Comparison of ENCODE assay signal across 12 cellular contexts in the genomic region with DNA sequence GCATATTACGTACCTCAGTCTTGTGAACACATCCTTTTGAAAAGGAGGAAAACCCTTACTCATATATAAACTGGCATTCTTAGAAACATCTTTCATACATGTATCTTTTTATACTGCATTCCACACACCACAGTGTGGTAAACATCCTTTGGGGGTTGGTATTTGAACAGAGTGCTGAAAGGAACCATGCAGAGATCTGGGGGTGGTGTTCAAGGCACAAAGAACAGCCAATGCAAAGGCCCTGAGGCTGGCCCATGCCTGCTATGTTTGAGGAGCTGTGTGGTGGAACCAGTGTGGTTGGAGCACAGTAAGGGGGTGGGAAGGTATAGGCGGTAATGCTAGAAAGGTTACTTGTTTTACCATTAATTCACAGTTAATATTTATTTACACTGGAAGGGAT. TPM values are rescaled to one million over a fixed set of nuclear protein-coding genes. Genes with fewer than 3 reads are reported as not detected.
DNase-seq lines count a peak whose midpoint lies in the region; ATAC-seq, FAIRE-seq and TF ChIP-seq lines count a peak whose summit lies in the region.
"Had no signal": no experiment of that assay in that cellular context is flagged by ENCODE, and none has a peak within 500 bp of the region (broad histone marks: within the 10 kb centered on the region; RNA-seq: fewer than 3 reads in every experiment).

No MANE protein-coding gene starts in this region.

- H3K4me1 ChIP-seq in HUES6 (ENCODE audit: control insufficient read depth, insufficient read depth, low read length) (peaks cover 9% of the 10 kb centered on the region; the same call in 1 of the 2 replicates), astrocyte (ENCODE audit: insufficient read depth, low read length) (peaks cover 22% of the 10 kb centered on the region)

- H3K27me3 Mint-ChIP-seq in astrocyte (ENCODE audit: low read depth, unreplicated experiment): no peaks in the 10 kb centered on the region
- H3K27me3 Mint-ChIP-seq in nephron progenitor cell (ENCODE audit: low read depth, poor library complexity): peaks cover 4% of the 10 kb centered on the region

- H3K27ac Mint-ChIP-seq in astrocyte (ENCODE audit: unreplicated experiment) (no peak overlapping the region), nephron progenitor cell (peak overlapping the region; percentile 29)

- H3K36me3 Mint-ChIP-seq in astrocyte (ENCODE audit: low read depth, unreplicated experiment) (no peaks in the 10 kb centered on the region), nephron progenitor cell (ENCODE audit: low read depth) (peaks cover 28% of the 10 kb centered on the region)

- no peaks in the 10 kb centered on the region for H3K27me3 ChIP-seq in HUES6 (ENCODE audit: control insufficient read depth, insufficient read depth, low read length)
- no peaks in the 10 kb centered on the region for H3K27me3 ChIP-seq in astrocyte (ENCODE audit: insufficient read depth, low read length)

- no peak overlapping the region for H3K9ac ChIP-seq in HUES6 (ENCODE audit: low read length)
- peak overlapping the region; percentile 88 for H3K9ac ChIP-seq in astrocyte (ENCODE audit: low read length)

- peaks cover 53% of the 10 kb centered on the region for H3K79me2 ChIP-seq in astrocyte (ENCODE audit: insufficient read depth, low read length)

- no peak overlapping the region for H3K27ac ChIP-seq in HUES6 (ENCODE audit: low read depth, low read length)
- H3K27ac ChIP-seq in astrocyte (ENCODE audit: low read depth, low read length): no peak overlapping the region
- H3K27ac ChIP-seq: skin epidermis had no signal

- peaks cover 39% of the 10 kb centered on the region for H4K20me1 ChIP-seq in astrocyte (ENCODE audit: insufficient read depth, low read length)

- no peak for ATAC-seq in GM21515 (IDR thresholded peaks at IDR 0.05; ENCODE audit: unreplicated experiment)

- H3K4me3 ChIP-seq in HUES6 (ENCODE audit: low read depth, low read length) (0 out of 2 replicates have a peak overlapping the region, but pooled peaks have one; percentile 90), astrocyte (ENCODE audit: insufficient read depth, low read depth, low read length) (no peak overlapping the region)

- H3K4me3 Mint-ChIP-seq in astrocyte (ENCODE audit: unreplicated experiment): peak overlapping the region; percentile 45
- H3K4me3 Mint-ChIP-seq in nephron progenitor cell: peak overlapping the region; percentile 87

- TF ChIP-seq CTCF in D721Med (IDR thresholded peaks at IDR 0.05; ENCODE audit: insufficient read depth, missing control alignments) (no peak), astrocyte (IDR thresholded peaks at IDR 0.05; ENCODE audit: insufficient read depth, low read depth, low read length) (no peak), nephron progenitor cell (IDR thresholded peaks at IDR 0.05) (no peak)

- FAIRE-seq in D721Med (lab: Jason Lieb, UNC) (peak; percentile 73), astrocyte (lab: Jason Lieb, UNC) (no peak)

- H3K9me3 Mint-ChIP-seq in astrocyte (ENCODE audit: unreplicated experiment) (no peaks in the 10 kb centered on the region), nephron progenitor cell (peaks cover 64% of the 10 kb centered on the region)

- DNase-seq in D721Med (ENCODE audit: insufficient read length, low spot score) (no peak), astrocyte (ENCODE audit: low read depth) (no peak), nephron progenitor cell (no peak), globus pallidus (ENCODE audit: low spot score) (no peak), medulla oblongata (ENCODE audit: extremely low spot score) (no peak), HK-2 (ENCODE audit: unreplicated experiment) (no peak)
- DNase-seq: GOT3; midbrain; stimulated activated CD8-positive, alpha-beta memory T cell treated with anti-CD3 and anti-CD28 coated beads, Interleukin-4, amount 100 ng/mL, for 48 hours had no signal

- peak overlapping the region; percentile 90 for H3K4me2 ChIP-seq in astrocyte (ENCODE audit: low read length)

- no peak overlapping the region for H2AFZ ChIP-seq in astrocyte (ENCODE audit: low read depth, low read length)

- H3K36me3 ChIP-seq in HUES6 (ENCODE audit: control insufficient read depth, insufficient read depth, low read length): peaks cover 14% of the 10 kb centered on the region
- H3K36me3 ChIP-seq in astrocyte (ENCODE audit: insufficient read depth, low read length): peaks cover under 1% of the 10 kb centered on the region

- peaks cover 29% of the 10 kb centered on the region for H3K4me1 Mint-ChIP-seq in astrocyte (ENCODE audit: low read depth, unreplicated experiment)
- H3K4me1 Mint-ChIP-seq in nephron progenitor cell: peaks cover 61% of the 10 kb centered on the region

- H3K9me3 ChIP-seq in HUES6 (ENCODE audit: control insufficient read depth, insufficient read depth, low read depth, low read length) (peaks cover 2% of the 10 kb centered on the region; the same call in 1 of the 2 replicates), astrocyte (ENCODE audit: insufficient read depth, low read depth, low read length) (no peaks in the 10 kb centered on the region)

RNA-seq across cellular contexts. Expression of gene ELK1, which starts 2.0 kb away (rescaled TPM):
- 33.6 and 34.1 TPM in 2 replicates for total RNA-seq in astrocyte

RNA-seq across cellular contexts. Expression of gene UXT, which starts 10.6 kb away (rescaled TPM):
- 72.7 and 73.5 TPM in 2 replicates for total RNA-seq in astrocyte

RNA-seq across cellular contexts. Expression of gene CFP, which starts 18.6 kb away (rescaled TPM):
- 0.17 and 1.1 TPM in 2 replicates for total RNA-seq in astrocyte

RNA-seq across cellular contexts. Expression of gene SYN1, which starts 28.7 kb away (rescaled TPM):
- 1.6 and 2.2 TPM in 2 replicates for total RNA-seq in astrocyte
